In genomic region chr15:78004222-78004727, GRCh38 we compare ENCODE assay signal across 10 cellular contexts.
DNase-seq lines count a peak whose midpoint lies in the region; ATAC-seq lines count a peak whose summit lies in the region.
"Had no signal": no experiment of that assay in that cellular context is flagged by ENCODE, and none has a peak within 500 bp of the region (broad histone marks: within the 10 kb centered on the region; RNA-seq: fewer than 3 reads in every experiment).

No MANE protein-coding gene starts in this region.

- peak overlapping the region; percentile 52 for H3K27ac ChIP-seq in subcutaneous abdominal adipose tissue (ENCODE audit: low read depth, low read length)
- H3K27ac ChIP-seq: brain microvascular endothelial cell had no signal

- peak overlapping the region in 3 of 5 donors; percentile 2 to 35 (median 32) for H3K9ac ChIP-seq in subcutaneous abdominal adipose tissue (ENCODE audit: low read length in 5 of 5)

- no peaks in the 10 kb centered on the region for H3K9me3 ChIP-seq in subcutaneous abdominal adipose tissue (ENCODE audit: control insufficient read depth in 5 of 5, low read length in 5 of 5)

- DNase-seq in activated naive CD4-positive, alpha-beta T cell treated with Interleukin-2 at 50 U/mL for 16 hours = peak; percentile 17
- DNase-seq in activated naive CD4-positive, alpha-beta T cell treated with anti-CD3 and anti-CD28 coated beads, Interleukin-2, amount 50 U/mL, for 72 hours (ENCODE audit: low spot score in 2 of 2) = no peak
- peak; percentile 69 for DNase-seq in left lobe of liver (ENCODE audit: low spot score)
- no peak for DNase-seq in cerebellar cortex (ENCODE audit: low spot score)
- DNase-seq: activated CD8-positive, alpha-beta memory T cell treated with anti-CD3 and anti-CD28 coated beads for 24 hours had no signal

- H3K9me3 Mint-ChIP-seq in activated naive CD4-positive, alpha-beta T cell treated with anti-CD3 and anti-CD28 coated beads, Interleukin-2, amount 50 U/mL, for 72 hours = no peaks in the 10 kb centered on the region

- no peaks in the 10 kb centered on the region for H3K27me3 ChIP-seq in subcutaneous abdominal adipose tissue (ENCODE audit: control insufficient read depth in 5 of 5, insufficient read depth in 4 of 5, low read length in 5 of 5)
- H3K27me3 ChIP-seq: brain microvascular endothelial cell had no signal

- peaks cover 18 to 66% (median 58%) of the 10 kb centered on the region in 5 donors for H3K4me1 ChIP-seq in subcutaneous abdominal adipose tissue (ENCODE audit: control insufficient read depth in 5 of 5, insufficient read depth in 5 of 5, low read length in 5 of 5)

- no peak for ATAC-seq in activated naive CD4-positive, alpha-beta T cell treated with anti-CD3 and anti-CD28 coated beads, Interleukin-2, amount 50 U/mL, for 72 hours
- ATAC-seq in HG03135 (IDR thresholded peaks at IDR 0.05; ENCODE audit: unreplicated experiment) (peak; percentile 49), left lobe of liver (peak; percentile 6), GM18861 (IDR thresholded peaks at IDR 0.05; ENCODE audit: unreplicated experiment) (no peak), GM21723 (IDR thresholded peaks at IDR 0.05; ENCODE audit: unreplicated experiment) (no peak)

- H3K27ac Mint-ChIP-seq in activated naive CD4-positive, alpha-beta T cell treated with anti-CD3 and anti-CD28 coated beads, Interleukin-2, amount 50 U/mL, for 72 hours = peak overlapping the region in 1 of 2 donors; percentile 32

- H3K36me3 ChIP-seq in subcutaneous abdominal adipose tissue (ENCODE audit: control insufficient read depth in 5 of 5, insufficient read depth in 5 of 5, low read length in 5 of 5) = peaks cover 2 to 85% (median 69%) of the 10 kb centered on the region in 5 donors

- no peak overlapping the region for H3K4me3 ChIP-seq in subcutaneous abdominal adipose tissue (ENCODE audit: low read depth in 1 of 5, low read length in 5 of 5)

- H3K36me3 Mint-ChIP-seq in activated naive CD4-positive, alpha-beta T cell treated with anti-CD3 and anti-CD28 coated beads, Interleukin-2, amount 50 U/mL, for 72 hours = peaks cover 0 to 22% of the 10 kb centered on the region in 2 donors

Comparison
In these comparisons a context has a peak if more than half of its experiments do, and no peak if none do; other contexts are left out.
1. DNase-seq: peak in activated naive CD4-positive, alpha-beta T cell treated with Interleukin-2 at 50 U/mL for 16 hours (single experiment) and left lobe of liver (single experiment); none in activated naive CD4-positive, alpha-beta T cell treated with anti-CD3 and anti-CD28 coated beads, Interleukin-2, amount 50 U/mL, for 72 hours (0 of 2) and cerebellar cortex (single experiment).
2. ATAC-seq: peak in HG03135 (single experiment) and left lobe of liver (single experiment); none in activated naive CD4-positive, alpha-beta T cell treated with anti-CD3 and anti-CD28 coated beads, Interleukin-2, amount 50 U/mL, for 72 hours (0 of 2), GM18861 (single experiment) and GM21723 (single experiment).